Comparison of ENCODE assay signal across 1 cellular context in the genomic region with DNA sequence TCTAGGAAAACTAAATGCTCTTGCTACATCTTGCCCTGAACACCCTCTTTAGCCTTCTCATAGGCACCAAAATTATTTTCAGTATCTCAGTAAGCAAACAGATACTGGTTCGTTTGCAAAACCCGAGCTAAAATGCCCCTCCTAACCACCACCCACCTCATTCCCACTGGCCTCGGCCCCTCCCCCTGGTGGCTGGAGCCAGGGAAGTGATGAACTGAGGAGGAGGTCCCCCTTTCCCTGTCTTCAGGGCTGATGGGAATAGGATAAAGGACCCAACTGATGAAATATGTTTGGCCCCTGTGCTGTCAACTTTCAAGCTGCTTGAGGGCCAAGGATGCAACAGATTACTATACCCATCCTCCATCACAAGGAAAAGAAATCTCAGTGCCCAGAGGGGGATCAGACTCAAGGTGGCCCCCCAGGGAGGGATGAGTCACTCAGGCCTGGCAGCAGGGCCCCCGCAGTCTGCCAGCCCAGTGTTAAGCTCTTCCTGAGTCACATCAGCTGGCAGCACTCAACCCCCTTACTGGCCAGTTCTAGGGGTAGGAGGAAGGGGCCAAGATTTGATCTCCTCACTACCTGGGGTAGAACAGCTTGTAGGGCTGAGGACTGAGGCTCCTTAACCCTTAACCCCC.
TF ChIP-seq lines count a peak whose summit lies in the region.

No MANE protein-coding gene starts in this region.

TF ChIP-seq in HEK293, 187 proteins besides CTCF, POLR2A, EP300 and RAD21 (continued from another document):
- TF ChIP-seq ZNF571 (tag by site-specific recombination; IDR thresholded peaks at IDR 0.05) (no peak), EGR2 (tag by site-specific recombination; IDR thresholded peaks at IDR 0.05; ENCODE audit: low read depth) (0 out of 2 replicates have a peak, but pooled peaks have one; percentile 5), ZFHX2 (tag by site-specific recombination; conservative IDR thresholded peaks at IDR 0.05) (peak; percentile 27; the same call in 1 of the 2 replicates), ZNF660 (tag by site-specific recombination; IDR thresholded peaks at IDR 0.05) (0 out of 2 replicates have a peak, but pooled peaks have one; percentile 32), ZNF501 (tag by site-specific recombination; IDR thresholded peaks at IDR 0.05) (no peak)
- TF ChIP-seq, protein P1, sequence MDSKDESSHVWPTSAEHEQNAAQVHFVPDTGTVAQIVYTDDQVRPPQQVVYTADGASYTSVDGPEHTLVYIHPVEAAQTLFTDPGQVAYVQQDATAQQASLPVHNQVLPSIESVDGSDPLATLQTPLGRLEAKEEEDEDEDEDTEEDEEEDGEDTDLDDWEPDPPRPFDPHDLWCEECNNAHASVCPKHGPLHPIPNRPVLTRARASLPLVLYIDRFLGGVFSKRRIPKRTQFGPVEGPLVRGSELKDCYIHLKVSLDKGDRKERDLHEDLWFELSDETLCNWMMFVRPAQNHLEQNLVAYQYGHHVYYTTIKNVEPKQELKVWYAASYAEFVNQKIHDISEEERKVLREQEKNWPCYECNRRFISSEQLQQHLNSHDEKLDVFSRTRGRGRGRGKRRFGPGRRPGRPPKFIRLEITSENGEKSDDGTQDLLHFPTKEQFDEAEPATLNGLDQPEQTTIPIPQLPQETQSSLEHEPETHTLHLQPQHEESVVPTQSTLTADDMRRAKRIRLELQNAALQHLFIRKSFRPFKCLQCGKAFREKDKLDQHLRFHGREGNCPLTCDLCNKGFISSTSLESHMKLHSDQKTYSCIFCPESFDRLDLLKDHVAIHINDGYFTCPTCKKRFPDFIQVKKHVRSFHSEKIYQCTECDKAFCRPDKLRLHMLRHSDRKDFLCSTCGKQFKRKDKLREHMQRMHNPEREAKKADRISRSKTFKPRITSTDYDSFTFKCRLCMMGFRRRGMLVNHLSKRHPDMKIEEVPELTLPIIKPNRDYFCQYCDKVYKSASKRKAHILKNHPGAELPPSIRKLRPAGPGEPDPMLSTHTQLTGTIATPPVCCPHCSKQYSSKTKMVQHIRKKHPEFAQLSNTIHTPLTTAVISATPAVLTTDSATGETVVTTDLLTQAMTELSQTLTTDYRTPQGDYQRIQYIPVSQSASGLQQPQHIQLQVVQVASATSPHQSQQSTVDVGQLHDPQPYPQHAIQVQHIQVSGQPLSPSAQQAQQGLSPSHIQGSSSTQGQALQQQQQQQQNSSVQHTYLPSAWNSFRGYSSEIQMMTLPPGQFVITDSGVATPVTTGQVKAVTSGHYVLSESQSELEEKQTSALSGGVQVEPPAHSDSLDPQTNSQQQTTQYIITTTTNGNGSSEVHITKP (tag by site-specific recombination; IDR thresholded peaks at IDR 0.05) = peak; percentile 64
